Comparison of ENCODE assay signal across 11 cellular contexts in the genomic region with DNA sequence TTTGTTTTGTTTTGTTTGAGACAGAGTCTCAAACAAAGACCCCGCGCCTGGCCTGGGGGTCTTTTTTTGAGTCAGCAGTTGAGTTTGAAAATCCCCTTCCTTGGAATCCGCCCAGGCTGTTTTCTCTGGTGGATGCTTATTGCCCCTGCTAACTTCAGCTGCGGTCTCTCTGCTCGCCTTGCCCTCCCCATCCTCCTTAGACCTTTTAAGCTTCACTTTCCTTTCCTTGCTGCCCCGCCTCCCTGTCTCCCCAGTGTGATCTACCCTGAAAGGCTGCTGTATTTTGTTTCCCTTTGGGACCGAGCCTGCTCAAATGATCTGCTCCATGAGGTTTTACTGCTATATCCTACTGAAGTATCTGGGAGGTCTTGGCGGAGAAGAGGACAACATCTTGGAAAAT. TPM values are rescaled to one million over a fixed set of nuclear protein-coding genes. Genes with fewer than 3 reads are reported as not detected.
DNase-seq lines count a peak whose midpoint lies in the region; ATAC-seq and TF ChIP-seq lines count a peak whose summit lies in the region.
"Had no signal": no experiment of that assay in that cellular context is flagged by ENCODE, and none has a peak within 500 bp of the region (broad histone marks: within the 10 kb centered on the region; RNA-seq: fewer than 3 reads in every experiment).

No MANE protein-coding gene starts in this region.

- in situ Hi-C loops in IMR-90 (cut with MboI; ENCODE audit: low sequenced_read_pairs) = no loop called here

- 100% methylated on average over 3 of the region's 8 CpGs; no CpG with 5 or more reads in 1 of the 2 experiments for WGBS in IMR-90 (ENCODE audit: extremely low coverage in 2 of 2, insufficient read length in 1 of 2), 2 experiments

- no peak overlapping the region for H2BK15ac ChIP-seq in IMR-90 (ENCODE audit: low read depth, low read length)

- peak overlapping the region; percentile 16 to 65 (median 34) for H3K4me2 ChIP-seq in BLaER1 treated with 17β-estradiol and CSF1 and Interleukin-3, amounts not matched to agents 10 nM and 100 nM
- no peak overlapping the region for H3K4me2 ChIP-seq in IMR-90 (ENCODE audit: low read depth, low read length)

- no peak overlapping the region for H2BK120ac ChIP-seq in IMR-90 (ENCODE audit: low read depth, low read length)

- no peak overlapping the region for H2BK5ac ChIP-seq in IMR-90 (ENCODE audit: low read depth, low read length, poor library complexity, severe bottlenecking)

- H3K27ac ChIP-seq in BLaER1 treated with 17β-estradiol and CSF1 and Interleukin-3, amounts not matched to agents 10 nM and 100 nM = no peak overlapping the region
- H3K27ac ChIP-seq in IMR-90 (ENCODE audit: insufficient read depth, low read length) = no peak overlapping the region
- H3K27ac ChIP-seq in naive thymus-derived CD4-positive, alpha-beta T cell (ENCODE audit: low read depth, low read length) = no peak overlapping the region

- intact Hi-C loops in IMR-90 (cut with micrococcal nuclease) = no loop called here
- intact Hi-C loops in activated T-helper 1 cell treated with anti-CD3 and anti-CD28 coated beads, Interleukin-12 subunit alpha, Interleukin-12 subunit beta, Interleukin-2, Interleukin-4 antibody, amounts not matched to agents 30 ng/mL and 10 ng/mL and 1 ng/mL, durations not matched to agents 14 hours and 24 hours and 36 hours (cut with micrococcal nuclease) = no loop called here
- intact Hi-C loops in naive thymus-derived CD4-positive, alpha-beta T cell (cut with micrococcal nuclease) = loop anchor here in 1 of 2 donors (5.0 kb wide), 1 partner anchor 320 kb away; no protein-coding TSS in a partner anchor

- no peak overlapping the region for H2AFZ ChIP-seq in IMR-90 (replicated peaks; ENCODE audit: low read length, poor library complexity)

- TF ChIP-seq CTCF in IMR-90 (conservative IDR thresholded peaks at IDR 0.05; ENCODE audit: low read depth, low read length) = no peak

- no peaks in the 10 kb centered on the region for H3K27me3 Mint-ChIP-seq in activated T-helper 1 cell treated with anti-CD3 and anti-CD28 coated beads, Interleukin-12 subunit alpha, Interleukin-12 subunit beta, Interleukin-2, Interleukin-4 antibody, amounts not matched to agents 30 ng/mL and 10 ng/mL and 1 ng/mL, durations not matched to agents 14 hours and 24 hours and 36 hours (ENCODE audit: insufficient read depth)
- no peaks in the 10 kb centered on the region for H3K27me3 Mint-ChIP-seq in naive thymus-derived CD4-positive, alpha-beta T cell
- H3K27me3 Mint-ChIP-seq: naive B cell had no signal

- peak overlapping the region; percentile 87 for H3K27ac Mint-ChIP-seq in activated T-helper 1 cell treated with anti-CD3 and anti-CD28 coated beads, Interleukin-12 subunit alpha, Interleukin-12 subunit beta, Interleukin-2, Interleukin-4 antibody, amounts not matched to agents 30 ng/mL and 10 ng/mL and 1 ng/mL, durations not matched to agents 14 hours and 24 hours and 36 hours
- peak overlapping the region; percentile 16 to 92 (median 78) for H3K27ac Mint-ChIP-seq in naive thymus-derived CD4-positive, alpha-beta T cell

- no peak overlapping the region for H4K8ac ChIP-seq in IMR-90 (ENCODE audit: low read depth in 2 of 2, low read length in 2 of 2)

- H3K14ac ChIP-seq in IMR-90 (replicated peaks; ENCODE audit: low read depth, low read length) = no peak overlapping the region

- dilution Hi-C loops in IMR-90 (cut with HindIII; ENCODE audit: low sequenced_read_pairs, unreplicated experiment) = no loop called here

- no peak overlapping the region for H2BK20ac ChIP-seq in IMR-90 (ENCODE audit: low read depth, low read length)

- peaks cover 4 to 9% of the 10 kb centered on the region in 2 experiments; a peak in 2 of 4 replicates for H3K79me1 ChIP-seq in IMR-90 (ENCODE audit: low read depth in 1 of 2, low read length in 2 of 2)

- H3K4ac ChIP-seq in IMR-90 (ENCODE audit: low read depth, low read length) = peak overlapping the region; percentile 3

- peaks cover 0 to 7% (median 0%) of the 10 kb centered on the region in 11 experiments; a peak in 1 of 22 replicates for H4K20me1 ChIP-seq in BLaER1 treated with 17β-estradiol and CSF1 and Interleukin-3, amounts not matched to agents 10 nM and 100 nM
- H4K20me1 ChIP-seq in IMR-90 (ENCODE audit: insufficient read depth, low read length) = no peaks in the 10 kb centered on the region

- H3K9me3 Mint-ChIP-seq in activated T-helper 1 cell treated with anti-CD3 and anti-CD28 coated beads, Interleukin-12 subunit alpha, Interleukin-12 subunit beta, Interleukin-2, Interleukin-4 antibody, amounts not matched to agents 30 ng/mL and 10 ng/mL and 1 ng/mL, durations not matched to agents 14 hours and 24 hours and 36 hours = no peaks in the 10 kb centered on the region
- H3K9me3 Mint-ChIP-seq in naive thymus-derived CD4-positive, alpha-beta T cell = no peaks in the 10 kb centered on the region
- H3K9me3 Mint-ChIP-seq: naive B cell had no signal

- no peak overlapping the region for H2AK9ac ChIP-seq in IMR-90 (replicated peaks; ENCODE audit: low read depth, low read length, poor library complexity)

- H4K5ac ChIP-seq in IMR-90 (ENCODE audit: low read depth, low read length) = no peak overlapping the region; the same call in 1 of the 2 replicates

- H3K27me3 ChIP-seq in BLaER1 treated with 17β-estradiol and CSF1 and Interleukin-3, amounts not matched to agents 10 nM and 100 nM = no peaks in the 10 kb centered on the region
- no peaks in the 10 kb centered on the region for H3K27me3 ChIP-seq in IMR-90 (ENCODE audit: control insufficient read depth, insufficient read depth, low read length)
- no peaks in the 10 kb centered on the region for H3K27me3 ChIP-seq in naive thymus-derived CD4-positive, alpha-beta T cell (ENCODE audit: control insufficient read depth in 2 of 2, insufficient read depth in 2 of 2, low read length in 2 of 2)

- H3K56ac ChIP-seq in IMR-90 (ENCODE audit: extremely low read depth, insufficient read depth, low read length) = no peak overlapping the region

- H3K4me3 Mint-ChIP-seq in activated T-helper 1 cell treated with anti-CD3 and anti-CD28 coated beads, Interleukin-12 subunit alpha, Interleukin-12 subunit beta, Interleukin-2, Interleukin-4 antibody, amounts not matched to agents 30 ng/mL and 10 ng/mL and 1 ng/mL, durations not matched to agents 14 hours and 24 hours and 36 hours = peak overlapping the region; percentile 91
- H3K4me3 Mint-ChIP-seq in naive thymus-derived CD4-positive, alpha-beta T cell = peak overlapping the region; percentile 63 to 90 (median 72)

- no peak overlapping the region for H3K23ac ChIP-seq in IMR-90 (ENCODE audit: low read depth, low read length)

- TF ChIP-seq RAD21 in IMR-90 (IDR thresholded peaks at IDR 0.05; ENCODE audit: low read length) = no peak

- H3K4me1 ChIP-seq in BLaER1 treated with 17β-estradiol and CSF1 and Interleukin-3, amounts not matched to agents 10 nM and 100 nM = peaks cover 26 to 38% (median 33%) of the 10 kb centered on the region in 10 experiments
- H3K4me1 ChIP-seq in IMR-90 (ENCODE audit: control insufficient read depth, insufficient read depth, low read length) = peaks cover 9% of the 10 kb centered on the region
- H3K4me1 ChIP-seq in naive thymus-derived CD4-positive, alpha-beta T cell (ENCODE audit: control insufficient read depth in 2 of 2, insufficient read depth in 2 of 2, low read length in 2 of 2) = peaks cover 9 to 32% of the 10 kb centered on the region in 2 donors

- no peaks in the 10 kb centered on the region for H3K9me3 ChIP-seq in BLaER1 treated with 17β-estradiol and CSF1 and Interleukin-3, amounts not matched to agents 10 nM and 100 nM (replicated peaks in 1 of 11)
- H3K9me3 ChIP-seq in IMR-90 (ENCODE audit: control insufficient read depth, insufficient read depth, low read length) = no peaks in the 10 kb centered on the region
- H3K9me3 ChIP-seq in naive thymus-derived CD4-positive, alpha-beta T cell (ENCODE audit: control insufficient read depth in 2 of 3, low read length in 3 of 3) = no peaks in the 10 kb centered on the region

- no peaks in the 10 kb centered on the region for H3K36me3 ChIP-seq in BLaER1 treated with 17β-estradiol and CSF1 and Interleukin-3, amounts not matched to agents 10 nM and 100 nM
- no peaks in the 10 kb centered on the region for H3K36me3 ChIP-seq in IMR-90 (ENCODE audit: control insufficient read depth, insufficient read depth, low read length)
- peaks cover 0 to 6% (median 0%) of the 10 kb centered on the region in 3 experiments for H3K36me3 ChIP-seq in naive thymus-derived CD4-positive, alpha-beta T cell (ENCODE audit: control insufficient read depth in 2 of 3, insufficient read depth in 3 of 3, low read length in 3 of 3)

- peaks cover 11% of the 10 kb centered on the region for H3K36me3 Mint-ChIP-seq in activated T-helper 1 cell treated with anti-CD3 and anti-CD28 coated beads, Interleukin-12 subunit alpha, Interleukin-12 subunit beta, Interleukin-2, Interleukin-4 antibody, amounts not matched to agents 30 ng/mL and 10 ng/mL and 1 ng/mL, durations not matched to agents 14 hours and 24 hours and 36 hours (ENCODE audit: low read depth)
- peaks cover 0 to 27% (median 0%) of the 10 kb centered on the region in 5 donors for H3K36me3 Mint-ChIP-seq in naive thymus-derived CD4-positive, alpha-beta T cell
- H3K36me3 Mint-ChIP-seq: naive B cell had no signal

- 0 out of 2 replicates have a peak, but pooled peaks cover 7% of the 10 kb centered on the region for H3K9me1 ChIP-seq in IMR-90 (ENCODE audit: insufficient read depth, low read length)

- no peak overlapping the region for H4K91ac ChIP-seq in IMR-90 (ENCODE audit: insufficient read depth, low read depth, low read length)

- peak overlapping the region in 1 of 11 experiments; percentile 21; a peak in 1 of 22 replicates for H3K9ac ChIP-seq in BLaER1 treated with 17β-estradiol and CSF1 and Interleukin-3, amounts not matched to agents 10 nM and 100 nM
- H3K9ac ChIP-seq in IMR-90 (ENCODE audit: low read depth, low read length) = no peak overlapping the region

- peak overlapping the region; percentile 13; the same call in 1 of the 2 replicates for H2AK5ac ChIP-seq in IMR-90 (ENCODE audit: low read depth, low read length)

- ATAC-seq in IMR-90 (ENCODE audit: low read depth) = no peak
- no peak for ATAC-seq in naive thymus-derived CD4-positive, alpha-beta T cell
- ATAC-seq in GM21526 (IDR thresholded peaks at IDR 0.05; ENCODE audit: low FRiP score, unreplicated experiment) = no peak

- POLR2A ChIA-PET in IMR-90 (lab: Charles Lee; ENCODE audit: unreplicated experiment) = no interaction called here
- POLR2A ChIA-PET in naive thymus-derived CD4-positive, alpha-beta T cell (lab: Charles Lee) = interaction anchor here (0.7 to 2.4 kb wide), 2 partner anchors 10 to 75 kb away, joined by 3 to 8 read pairs; a partner anchor contains a TSS

- H3K4me3 ChIP-seq in BLaER1 treated with 17β-estradiol and CSF1 and Interleukin-3, amounts not matched to agents 10 nM and 100 nM = no peak overlapping the region
- H3K4me3 ChIP-seq in IMR-90 (ENCODE audit: insufficient read depth, low read depth, low read length) = no peak overlapping the region
- no peak overlapping the region for H3K4me3 ChIP-seq in naive thymus-derived CD4-positive, alpha-beta T cell (ENCODE audit: low read length)

- peaks cover 51% of the 10 kb centered on the region for H3K4me1 Mint-ChIP-seq in activated T-helper 1 cell treated with anti-CD3 and anti-CD28 coated beads, Interleukin-12 subunit alpha, Interleukin-12 subunit beta, Interleukin-2, Interleukin-4 antibody, amounts not matched to agents 30 ng/mL and 10 ng/mL and 1 ng/mL, durations not matched to agents 14 hours and 24 hours and 36 hours (ENCODE audit: low read depth)
- H3K4me1 Mint-ChIP-seq in naive thymus-derived CD4-positive, alpha-beta T cell = peaks cover 31 to 70% (median 51%) of the 10 kb centered on the region in 7 donors

- no peak for DNase-seq in IMR-90
- peak; percentile 41 for DNase-seq in activated T-helper 1 cell treated with anti-CD3 and anti-CD28 coated beads, Interleukin-12 subunit alpha, Interleukin-12 subunit beta, Interleukin-2, Interleukin-4 antibody, amounts not matched to agents 30 ng/mL and 10 ng/mL and 1 ng/mL, durations not matched to agents 14 hours and 24 hours and 36 hours (ENCODE audit: low spot score)
- peak in 2 of 9 donors; percentile 14 to 38 for DNase-seq in naive thymus-derived CD4-positive, alpha-beta T cell
- DNase-seq in occipital lobe (lab: John Stamatoyannopoulos, UW) = no peak
- DNase-seq in NCI-H2227 (lab: John Stamatoyannopoulos, UW; ENCODE audit: unreplicated experiment) = no peak
- no peak for DNase-seq in DMS153 (lab: John Stamatoyannopoulos, UW)
- DNase-seq: KBM-7, naive B cell, NCI-H1694 treated with DMSO at 0.1 percent for 48 hours had no signal

- no peak overlapping the region for H3K18ac ChIP-seq in IMR-90 (ENCODE audit: low read depth, low read length)

- TF ChIP-seq POLR2A in IMR-90 (IDR thresholded peaks at IDR 0.05; ENCODE audit: low read depth, low read length) = no peak

- no TSS peak for BruUV-seq in IMR-90 (replicated peaks; lab: Mats Ljungman, UMichigan)

- CTCF ChIA-PET in IMR-90 (lab: Yijun Ruan, JAX) = no interaction called here
- CTCF ChIA-PET in naive thymus-derived CD4-positive, alpha-beta T cell (lab: Charles Lee) = no interaction called here

RNA-seq across cellular contexts. Expression of a gene that starts 2.5 kb away (rescaled TPM):
- total RNA-seq in IMR-90 (2012; rRNA removed) = 9.2 and 10.6 TPM in 2 replicates
- 6.1 and 6.6 TPM in 2 replicates for polyA plus RNA-seq in IMR-90 (2012; rRNA removed)
- 4.6 and 6.9 TPM in 2 replicates for polyA plus RNA-seq in IMR-90 (2012; cell fraction: cytosol; rRNA removed)
- polyA plus RNA-seq in IMR-90 (2012; cell fraction: nucleus; rRNA removed; ENCODE audit: low replicate concordance) = 2.0 and 4.8 TPM in 2 replicates
- total RNA-seq in activated T-helper 1 cell treated with anti-CD3 and anti-CD28 coated beads, Interleukin-12 subunit alpha, Interleukin-12 subunit beta, Interleukin-2, Interleukin-4 antibody, amounts not matched to agents 30 ng/mL and 10 ng/mL and 1 ng/mL, durations not matched to agents 14 hours and 24 hours and 36 hours = 22.4 and 24.2 TPM in 2 replicates
- 10 to 100 TPM in 1 of 5 experiments, 1 to 10 TPM in 4; 2.1 to 52.9 (median 2.9) TPM for total RNA-seq in naive thymus-derived CD4-positive, alpha-beta T cell
- 1 to 10 TPM; 7.1 to 9.9 TPM for polyA plus RNA-seq in naive thymus-derived CD4-positive, alpha-beta T cell
- total RNA-seq in occipital lobe = 2.5 TPM

RNA-seq across cellular contexts. Expression of a gene that starts 41.9 kb away (rescaled TPM):
- total RNA-seq in IMR-90 (2012; rRNA removed) = 1.4 and 1.9 TPM in 2 replicates
- 2.2 and 2.8 TPM in 2 replicates for polyA plus RNA-seq in IMR-90 (2012; rRNA removed)
- polyA plus RNA-seq in IMR-90 (2012; cell fraction: cytosol; rRNA removed) = 1.3 and 2.5 TPM in 2 replicates
- polyA plus RNA-seq in IMR-90 (2012; cell fraction: nucleus; rRNA removed; ENCODE audit: low replicate concordance) = 4.1 and 6.9 TPM in 2 replicates
- total RNA-seq in activated T-helper 1 cell treated with anti-CD3 and anti-CD28 coated beads, Interleukin-12 subunit alpha, Interleukin-12 subunit beta, Interleukin-2, Interleukin-4 antibody, amounts not matched to agents 30 ng/mL and 10 ng/mL and 1 ng/mL, durations not matched to agents 14 hours and 24 hours and 36 hours = 1.1 and 1.5 TPM in 2 replicates
- total RNA-seq in naive thymus-derived CD4-positive, alpha-beta T cell = 1 to 10 TPM; 1.6 to 3.5 (median 3.2) TPM
- under 1 TPM; 0.33 to 0.39 TPM for polyA plus RNA-seq in naive thymus-derived CD4-positive, alpha-beta T cell
- total RNA-seq in occipital lobe = 0.94 TPM
